13 cellular contexts compared by ENCODE assay signal in the genomic region with DNA sequence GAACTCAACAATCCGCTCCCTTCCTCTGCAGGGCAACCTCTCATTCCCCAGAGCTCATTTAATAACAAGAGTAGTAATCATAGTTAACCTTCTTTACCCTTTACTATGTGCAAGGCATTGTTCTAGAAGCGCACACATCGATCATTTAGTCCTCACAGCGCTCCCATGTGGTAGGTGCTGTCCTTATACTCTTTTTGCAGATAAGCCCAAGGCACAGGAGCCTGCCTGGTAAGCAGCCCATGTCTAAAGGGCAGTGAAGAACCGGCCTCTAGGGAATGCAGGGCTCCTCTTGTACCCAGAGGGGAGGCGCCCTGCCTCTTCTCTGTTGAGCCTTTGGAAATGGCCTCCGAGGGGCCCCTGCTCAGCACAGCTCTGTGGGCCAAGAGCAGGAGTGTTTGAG. TPM values are rescaled to one million over a fixed set of nuclear protein-coding genes. Genes with fewer than 3 reads are reported as not detected.
DNase-seq lines count a peak whose midpoint lies in the region; ATAC-seq, FAIRE-seq and TF ChIP-seq lines count a peak whose summit lies in the region.
"Had no signal": no experiment of that assay in that cellular context is flagged by ENCODE, and none has a peak within 500 bp of the region (broad histone marks: within the 10 kb centered on the region; RNA-seq: fewer than 3 reads in every experiment).

No MANE protein-coding gene starts in this region.

- no peaks in the 10 kb centered on the region for H3K27me3 ChIP-seq in heart right ventricle
- H3K27me3 ChIP-seq in muscle layer of colon (ENCODE audit: control insufficient read depth in 1 of 2, insufficient read depth in 2 of 2, low read length in 2 of 2): no peaks in the 10 kb centered on the region
- no peaks in the 10 kb centered on the region for H3K27me3 ChIP-seq in tibial nerve

- no peaks in the 10 kb centered on the region for H3K36me3 ChIP-seq in heart right ventricle
- no peaks in the 10 kb centered on the region for H3K36me3 ChIP-seq in muscle layer of colon (ENCODE audit: insufficient read depth, low read length)
- H3K36me3 ChIP-seq in tibial nerve: no peaks in the 10 kb centered on the region

- H3K4me1 ChIP-seq in heart right ventricle (peaks cover 58 to 100% (median 96%) of the 10 kb centered on the region in 9 donors), muscle layer of colon (ENCODE audit: insufficient read depth, low read length) (peaks cover 98% of the 10 kb centered on the region), tibial nerve (peaks cover 4 to 100% (median 97%) of the 10 kb centered on the region in 4 donors)

- no peaks in the 10 kb centered on the region for H3K9me3 ChIP-seq in heart right ventricle
- H3K9me3 ChIP-seq in muscle layer of colon (ENCODE audit: low read length): no peaks in the 10 kb centered on the region
- H3K9me3 ChIP-seq in tibial nerve: no peaks in the 10 kb centered on the region

- 71 to 72% methylated on average over 7 of the region's 7 CpGs for WGBS in heart right ventricle, 2 donors
- 35 to 45% methylated on average over 7 of the region's 7 CpGs for WGBS in tibial nerve, 2 donors

- TF ChIP-seq CTCF in heart right ventricle (IDR thresholded peaks at IDR 0.05) (peak in 3 of 9 donors; percentile 16), tibial nerve (IDR thresholded peaks at IDR 0.05) (peak in 1 of 5 experiments; percentile 16)

- no peak overlapping the region for H3K4me3 ChIP-seq in heart right ventricle
- H3K4me3 ChIP-seq in muscle layer of colon (ENCODE audit: low read depth in 1 of 2, low read length in 2 of 2): no peak overlapping the region
- no peak overlapping the region for H3K4me3 ChIP-seq in tibial nerve
- H3K4me3 ChIP-seq: GM23248 had no signal

- TF ChIP-seq EP300 in tibial nerve (IDR thresholded peaks at IDR 0.05): no peak

- no peak overlapping the region for H3K9ac ChIP-seq in muscle layer of colon (ENCODE audit: low read length)
- H3K9ac ChIP-seq: GM23248 had no signal

- TF ChIP-seq POLR2A in tibial nerve (IDR thresholded peaks at IDR 0.05): no peak
- TF ChIP-seq POLR2A in H54 (IDR thresholded peaks at IDR 0.05; ENCODE audit: low read depth, low read length): no peak

- intact Hi-C loops in heart right ventricle (cut with DNase I) (loop anchor here in 3 of 10 donors (5.0 kb wide), 2 partner anchors 39 to 54 kb away; no protein-coding TSS in a partner anchor), left cardiac atrium (cut with DNase I) (no loop called here)

- DNase-seq in heart right ventricle (no peak), left cardiac atrium (no peak), caudate nucleus (lab: John Stamatoyannopoulos, UW) (peak in 3 of 61 donors; percentile 26 to 44 (median 40)), tibial nerve (ENCODE audit: low spot score in 2 of 2) (no peak), DMS53 (lab: John Stamatoyannopoulos, UW) (no peak), H54 (ENCODE audit: insufficient read length, low spot score) (no peak)
- DNase-seq: activated T-cell treated with anti-CD3 and anti-CD28 coated beads, Interleukin-2, amount 50 U/mL, for 72 hours; GM23248; SHP77 treated with DMSO at 0.1 percent for 48 hours; stimulated activated CD4-positive, alpha-beta T cell treated with anti-CD3 and anti-CD28 coated beads, Interleukin-15, amount 100 ng/mL, for 24 hours had no signal

- FAIRE-seq in H54 (lab: Jason Lieb, UNC): no peak

- H3K27ac ChIP-seq in heart right ventricle (peak overlapping the region in 8 of 10 donors; percentile 15 to 84 (median 40)), caudate nucleus (ENCODE audit: low read depth, low read length) (peak overlapping the region; percentile 79), muscle layer of colon (ENCODE audit: low read depth, low read length) (peak overlapping the region; percentile 73), tibial nerve (peak overlapping the region; percentile 38 to 99 (median 82))

- ATAC-seq in heart right ventricle: no peak
- ATAC-seq in left cardiac atrium: no peak
- no peak for ATAC-seq in GM18861 (IDR thresholded peaks at IDR 0.05; ENCODE audit: unreplicated experiment)
- ATAC-seq: activated T-cell treated with anti-CD3 and anti-CD28 coated beads, Interleukin-2, amount 50 U/mL, for 72 hours; stimulated activated memory B cell treated with anti-CD40 and anti-IgM and Interleukin-4, amounts not matched to agents 10 μg/mL and 1 μg/mL and 100 μg/mL, for 72 hours had no signal

RNA-seq across cellular contexts. Expression of a gene that starts 14.3 kb away (rescaled TPM):
- total RNA-seq in heart right ventricle (10 to 100 TPM; 14.5 to 28.7 (median 21.3) TPM), left cardiac atrium (10 to 100 TPM; 17.7 to 40.0 TPM), tibial nerve (10 to 100 TPM; 41.2 to 56.4 (median 47.4) TPM)
- 10 to 100 TPM in 1 of 2 donors, 1 to 10 TPM in 1; 6.3 to 12.0 TPM for polyA plus RNA-seq in heart right ventricle
